ENCODE assay signal across 25 cellular contexts in the genomic region with DNA sequence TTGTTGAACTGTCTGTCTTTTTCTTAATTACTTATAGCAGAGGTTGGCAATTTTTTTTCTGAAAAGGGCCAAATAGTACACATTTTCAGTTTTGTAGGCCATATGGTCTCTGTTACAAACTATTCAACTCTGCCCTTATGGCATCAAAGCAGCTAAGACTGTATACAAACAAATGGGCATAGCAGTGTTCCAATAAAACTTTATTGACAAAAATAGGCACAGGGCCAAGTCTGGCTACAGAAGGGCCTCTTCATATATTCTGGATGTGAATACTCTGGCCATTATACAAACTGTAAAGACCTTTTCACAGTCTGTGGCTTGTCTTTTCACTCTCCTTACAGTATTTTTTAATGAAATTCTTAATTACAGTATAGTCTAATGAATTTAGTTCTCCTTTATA.
"Had no signal": no experiment of that assay in that cellular context is flagged by ENCODE, and none has a peak within 500 bp of the region (broad histone marks: within the 10 kb centered on the region; RNA-seq: fewer than 3 reads in every experiment).

No MANE protein-coding gene starts in this region.

- H3K27ac Mint-ChIP-seq: nephron, type B pancreatic cell had no signal

- H3K4me3 Mint-ChIP-seq: activated naive CD8-positive, alpha-beta T cell; nephron; type B pancreatic cell had no signal

- H3K4me3 ChIP-seq: body of pancreas, colonic mucosa, esophagus squamous epithelium, hepatocyte, mucosa of descending colon, thoracic aorta, vagina had no signal

- H3K27ac ChIP-seq: body of pancreas, colonic mucosa, epithelial cell of prostate, esophagus squamous epithelium, hepatocyte, thoracic aorta, vagina had no signal

- DNase-seq: activated CD4-positive, alpha-beta T cell treated with anti-CD3 and anti-CD28 coated beads for 4 hours; activated CD4-positive, alpha-beta T cell treated with anti-CD3 and anti-CD28 coated beads, Interleukin-2, amount 50 U/mL, for 48 hours; activated CD8-positive, alpha-beta memory T cell treated with anti-CD3 and anti-CD28 coated beads, Interleukin-2, amount 50 U/mL, for 48 hours; activated naive CD4-positive, alpha-beta T cell treated with Interleukin-2 at 50 U/mL for 16 hours; activated T-cell treated with anti-CD3 and anti-CD28 coated beads, Interleukin-2, amount 50 U/mL, for 48 hours; cerebellar nuclear complex; colonic mucosa; effector CD8-positive, alpha-beta T cell; esophagus squamous epithelium; glutamatergic neuron; left cardiac atrium; left ventricle myocardium superior; mucosa of descending colon; stimulated activated CD4-positive, alpha-beta T cell treated with anti-CD3 and anti-CD28 coated beads, Interleukin-15, amount 100 ng/mL, for 24 hours; stimulated activated CD4-positive, alpha-beta T cell treated with anti-CD3 and anti-CD28 coated beads, Interleukin-2, amount 100 ng/mL, for 24 hours; stimulated activated naive CD4-positive, alpha-beta T cell had no signal

- H3K4me1 ChIP-seq: colonic mucosa, vagina had no signal

- H3K9me3 ChIP-seq: body of pancreas, colonic mucosa, esophagus squamous epithelium, mucosa of descending colon, thoracic aorta, vagina had no signal

- H3K36me3 ChIP-seq: colonic mucosa, vagina had no signal

- H3K9me3 Mint-ChIP-seq: nephron, type B pancreatic cell had no signal

- H3K27me3 Mint-ChIP-seq: activated naive CD8-positive, alpha-beta T cell; progenitor cell of endocrine pancreas had no signal

- H3K27me3 ChIP-seq: body of pancreas, colonic mucosa, esophagus squamous epithelium, hepatocyte, vagina had no signal

- ATAC-seq: left cardiac atrium, mucosa of descending colon had no signal
